ENCODE assay signal across 19 cellular contexts in genomic region chr1:116357487-116357886, GRCh38.
"Had no signal": no experiment of that assay in that cellular context is flagged by ENCODE, and none has a peak within 500 bp of the region (broad histone marks: within the 10 kb centered on the region; RNA-seq: fewer than 3 reads in every experiment).

No MANE protein-coding gene starts in this region.

- H3K27me3 ChIP-seq: adrenal gland, esophagus muscularis mucosa, gastroesophageal sphincter, heart left ventricle, pancreas, upper lobe of right lung had no signal

- H3K36me3 ChIP-seq: adrenal gland, esophagus muscularis mucosa, gastroesophageal sphincter, heart left ventricle, pancreas, upper lobe of right lung had no signal

- DNase-seq: activated CD4-positive, alpha-beta T cell treated with anti-CD3 and anti-CD28 coated beads, Interleukin-2, amount 50 U/mL, for 1 hour; activated CD4-positive, CD25-positive, alpha-beta regulatory T cell treated with anti-CD3 and anti-CD28 coated beads, Interleukin-2, amount 50 U/mL, for 72 hours; activated CD8-positive, alpha-beta memory T cell treated with anti-CD3 and anti-CD28 coated beads, Interleukin-2, amount 50 U/mL, for 48 hours; activated gamma-delta T cell; activated T-cell treated with anti-CD3 and anti-CD28 coated beads, Interleukin-2, amount 50 U/mL, for 48 hours; adrenal gland; effector CD8-positive, alpha-beta T cell; heart left ventricle; mesendoderm; natural killer cell; pancreas; stimulated activated CD4-positive, alpha-beta T cell treated with anti-CD3 and anti-CD28 coated beads, Interleukin-4, amount 100 ng/mL, for 4 hours; upper lobe of right lung had no signal

- H3K4me3 ChIP-seq: adrenal gland, esophagus muscularis mucosa, gastroesophageal sphincter, heart left ventricle, pancreas, upper lobe of right lung had no signal

- H3K9me3 ChIP-seq: adrenal gland, esophagus muscularis mucosa, gastroesophageal sphincter, heart left ventricle, pancreas, upper lobe of right lung had no signal

- ATAC-seq: activated naive CD4-positive, alpha-beta T cell treated with anti-CD3 and anti-CD28 coated beads, Interleukin-2, amount 50 U/mL, for 72 hours; gastroesophageal sphincter; heart left ventricle; natural killer cell; pancreas; sciatic nerve; stimulated activated memory B cell treated with anti-CD40 and anti-IgM and Interleukin-4, amounts not matched to agents 10 μg/mL and 1 μg/mL and 100 μg/mL, for 72 hours; upper lobe of right lung had no signal

- FAIRE-seq: pancreas had no signal

- H3K27ac ChIP-seq: adrenal gland, esophagus muscularis mucosa, gastroesophageal sphincter, pancreas, upper lobe of right lung, VCaP had no signal

- H3K4me1 ChIP-seq: gastroesophageal sphincter, upper lobe of right lung had no signal
